ENCODE assay signal across 9 cellular contexts in the genomic region with DNA sequence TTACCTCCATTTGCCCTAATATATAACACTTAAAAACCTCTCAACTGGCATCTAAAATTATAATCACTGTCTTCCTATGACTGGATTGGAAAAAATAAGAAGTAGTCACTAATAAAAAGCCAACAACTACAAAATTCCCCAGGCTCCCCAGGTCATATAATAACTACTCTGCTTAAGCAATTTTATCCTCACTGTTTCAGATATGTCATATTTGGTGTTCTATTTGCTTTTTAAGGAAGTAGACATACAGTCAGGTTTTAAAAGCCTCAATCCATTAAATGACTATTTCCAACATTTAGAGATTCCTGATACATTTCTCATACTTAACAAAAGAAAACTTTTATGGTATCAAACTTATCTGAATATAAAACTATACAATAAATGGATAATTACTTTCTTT. TPM values are rescaled to one million over a fixed set of nuclear protein-coding genes. Genes with fewer than 3 reads are reported as not detected.
DNase-seq lines count a peak whose midpoint lies in the region; ATAC-seq, FAIRE-seq and TF ChIP-seq lines count a peak whose summit lies in the region.
"Had no signal": no experiment of that assay in that cellular context is flagged by ENCODE, and none has a peak within 500 bp of the region (broad histone marks: within the 10 kb centered on the region; RNA-seq: fewer than 3 reads in every experiment).

No MANE protein-coding gene starts in this region.

- no peak for TF ChIP-seq RAD21 in A549 (conservative IDR thresholded peaks at IDR 0.05 in 1 of 2, IDR thresholded peaks at IDR 0.05 in 1 of 2)

- ATAC-seq in A549 (no peak), DND-41 (ENCODE audit: insufficient read depth, low read depth) (no peak), HG03571 (IDR thresholded peaks at IDR 0.05; ENCODE audit: unreplicated experiment) (no peak)

- POLR2A ChIA-PET in A549 (lab: Yijun Ruan, JAX): no interaction called here

- peak overlapping the region; percentile 71 for H3K4me2 ChIP-seq in A549
- H3K4me2 ChIP-seq in DND-41 (ENCODE audit: insufficient read depth, low read length): peak overlapping the region; percentile 73

- peaks cover 38% of the 10 kb centered on the region for H3K36me3 ChIP-seq in DND-41 (ENCODE audit: insufficient read depth, low read length)

- DNase-seq in A549 (ENCODE audit: low read depth in 1 of 2, low spot score in 1 of 2): no peak
- no peak for DNase-seq in DND-41
- no peak for DNase-seq in RCC 7860 (ENCODE audit: low spot score)
- peak; percentile 23 for DNase-seq in fibroblast of peridontal ligament (ENCODE audit: extremely low read depth)
- DNase-seq in iPS-NIHi11 (ENCODE audit: low spot score): no peak
- DNase-seq in coronary artery (ENCODE audit: low spot score): no peak
- DNase-seq in D341Med (ENCODE audit: low spot score): no peak
- DNase-seq: RPMI8226 had no signal

- TF ChIP-seq POLR2A in A549 (IDR thresholded peaks at IDR 0.05; ENCODE audit: low read length): no peak

- H2AFZ ChIP-seq in DND-41 (ENCODE audit: low read depth, low read length): no peak overlapping the region

- peak overlapping the region; percentile 69 for H3K9ac ChIP-seq in DND-41 (ENCODE audit: low read depth, low read length)

- TF ChIP-seq CTCF in A549 (IDR thresholded peaks at IDR 0.05) (no peak), DND-41 (IDR thresholded peaks at IDR 0.05; ENCODE audit: borderline replicate concordance, extremely low read depth, low read length, poor library complexity, severe bottlenecking) (no peak), coronary artery (IDR thresholded peaks at IDR 0.05) (no peak)

- FAIRE-seq in A549 (lab: Jason Lieb, UNC) (no peak), RCC 7860 (lab: Jason Lieb, UNC) (peak; percentile 15)

- peaks cover 68% of the 10 kb centered on the region for H4K20me1 ChIP-seq in DND-41 (ENCODE audit: insufficient read depth, low read length)

- H3K9me3 ChIP-seq in A549: no peaks in the 10 kb centered on the region
- no peaks in the 10 kb centered on the region for H3K9me3 ChIP-seq in DND-41 (ENCODE audit: insufficient read depth, low read length, severe bottlenecking)

- CTCF ChIA-PET in A549 (lab: Yijun Ruan, JAX): interaction anchor here (0.9 to 5.3 kb wide), 5 partner anchors 22 to 258 kb away, joined by 3 to 29 read pairs (median 6); no protein-coding TSS in a partner anchor

- peaks cover 82% of the 10 kb centered on the region for H3K79me2 ChIP-seq in DND-41 (ENCODE audit: insufficient read depth, low read length)

- H3K4me1 ChIP-seq in A549: peaks cover 15% of the 10 kb centered on the region
- peaks cover 38% of the 10 kb centered on the region for H3K4me1 ChIP-seq in DND-41 (ENCODE audit: insufficient read depth, low read length)

- H3K4me3 ChIP-seq in A549 (no peak overlapping the region), DND-41 (ENCODE audit: low read depth in 1 of 2, low read length in 2 of 2) (peak overlapping the region; percentile 43 to 68; a peak in 3 of 4 replicates), coronary artery (no peak overlapping the region)

- no peaks in the 10 kb centered on the region for H3K27me3 ChIP-seq in DND-41 (ENCODE audit: insufficient read depth, low read length, poor library complexity)

- H3K27ac ChIP-seq in A549 (no peak overlapping the region), DND-41 (ENCODE audit: low read length) (peak overlapping the region; percentile 91; the same call in 1 of the 2 replicates), coronary artery (no peak overlapping the region)

- no peak for TF ChIP-seq EP300 in A549 (IDR thresholded peaks at IDR 0.05)

TF ChIP-seq in A549, 52 proteins besides CTCF, POLR2A, EP300 and RAD21:
- TF ChIP-seq HDAC2 (IDR thresholded peaks at IDR 0.05) (no peak), FOSB (CRISPR knock-in tag; IDR thresholded peaks at IDR 0.05) (no peak), MYC (IDR thresholded peaks at IDR 0.05; ENCODE audit: borderline replicate concordance, low read length) (no peak), RFX5 (IDR thresholded peaks at IDR 0.05) (no peak), KDM5A (IDR thresholded peaks at IDR 0.05) (no peak), CBX8 (IDR thresholded peaks at IDR 0.05) (no peak), KDM1A (IDR thresholded peaks at IDR 0.05; ENCODE audit: low read depth) (no peak), NR3C1 (IDR thresholded peaks at IDR 0.05) (no peak), EHF (CRISPR knock-in tag; IDR thresholded peaks at IDR 0.05) (no peak), TFCP2L1 (CRISPR knock-in tag; IDR thresholded peaks at IDR 0.05) (no peak), NFE2L2 (conservative IDR thresholded peaks at IDR 0.05; ENCODE audit: low read length) (no peak), ZSCAN20 (CRISPR knock-in tag; IDR thresholded peaks at IDR 0.05) (no peak), GATA3 (IDR thresholded peaks at IDR 0.05; ENCODE audit: borderline replicate concordance) (no peak), ZNF302 (CRISPR knock-in tag; IDR thresholded peaks at IDR 0.05) (no peak), JUN (IDR thresholded peaks at IDR 0.05) (no peak), SREBF2 (IDR thresholded peaks at IDR 0.05) (no peak)
- TF ChIP-seq, protein P1, sequence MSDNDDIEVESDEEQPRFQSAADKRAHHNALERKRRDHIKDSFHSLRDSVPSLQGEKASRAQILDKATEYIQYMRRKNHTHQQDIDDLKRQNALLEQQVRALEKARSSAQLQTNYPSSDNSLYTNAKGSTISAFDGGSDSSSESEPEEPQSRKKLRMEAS (IDR thresholded peaks at IDR 0.05): no peak
- TF ChIP-seq, protein P2, sequence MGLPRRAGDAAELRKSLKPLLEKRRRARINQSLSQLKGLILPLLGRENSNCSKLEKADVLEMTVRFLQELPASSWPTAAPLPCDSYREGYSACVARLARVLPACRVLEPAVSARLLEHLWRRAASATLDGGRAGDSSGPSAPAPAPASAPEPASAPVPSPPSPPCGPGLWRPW (IDR thresholded peaks at IDR 0.05): no peak
- TF ChIP-seq, protein P3, sequence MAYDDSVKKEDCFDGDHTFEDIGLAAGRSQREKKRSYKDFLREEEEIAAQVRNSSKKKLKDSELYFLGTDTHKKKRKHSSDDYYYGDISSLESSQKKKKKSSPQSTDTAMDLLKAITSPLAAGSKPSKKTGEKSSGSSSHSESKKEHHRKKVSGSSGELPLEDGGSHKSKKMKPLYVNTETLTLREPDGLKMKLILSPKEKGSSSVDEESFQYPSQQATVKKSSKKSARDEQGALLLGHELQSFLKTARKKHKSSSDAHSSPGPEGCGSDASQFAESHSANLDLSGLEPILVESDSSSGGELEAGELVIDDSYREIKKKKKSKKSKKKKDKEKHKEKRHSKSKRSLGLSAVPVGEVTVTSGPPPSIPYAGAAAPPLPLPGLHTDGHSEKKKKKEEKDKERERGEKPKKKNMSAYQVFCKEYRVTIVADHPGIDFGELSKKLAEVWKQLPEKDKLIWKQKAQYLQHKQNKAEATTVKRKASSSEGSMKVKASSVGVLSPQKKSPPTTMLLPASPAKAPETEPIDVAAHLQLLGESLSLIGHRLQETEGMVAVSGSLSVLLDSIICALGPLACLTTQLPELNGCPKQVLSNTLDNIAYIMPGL (CRISPR knock-in tag; IDR thresholded peaks at IDR 0.05; ENCODE audit: borderline replicate concordance): no peak

RNA-seq across cellular contexts. Expression of a gene that starts 2.4 kb away (rescaled TPM):
- polyA plus RNA-seq in A549 (2011; rRNA removed) (239 and 262 TPM in 2 replicates), A549 (2017; fragmentation: RNase III; extraction: RNeasy Plus Mini Kit Qiagen cat#74134 plus additional on column Dnase treatment) (236 to 244 TPM (median 241 TPM) in 3 replicates)
- polyA plus RNA-seq in A549 (2012; cell fraction: cytosol; rRNA removed): 402 and 450 TPM in 2 replicates
- polyA plus RNA-seq in A549 (2012; cell fraction: nucleus; rRNA removed): 123 and 134 TPM in 2 replicates
- polyA minus RNA-seq in A549 (2011; rRNA and poly(A)+ RNA removed): 117 and 130 TPM in 2 replicates

RNA-seq across cellular contexts. Expression of a gene that starts 39.9 kb away (rescaled TPM):
- 5.7 and 6.4 TPM in 2 replicates for polyA plus RNA-seq in A549 (2011; rRNA removed)
- polyA plus RNA-seq in A549 (2012; cell fraction: cytosol; rRNA removed): 2.2 and 2.9 TPM in 2 replicates
- polyA plus RNA-seq in A549 (2012; cell fraction: nucleus; rRNA removed): 1.3 and 1.7 TPM in 2 replicates
- 10.0 to 11.6 TPM (median 10.4 TPM) in 3 replicates for polyA plus RNA-seq in A549 (2017; fragmentation: RNase III; extraction: RNeasy Plus Mini Kit Qiagen cat#74134 plus additional on column Dnase treatment)
- 3.5 and 3.6 TPM in 2 replicates for polyA minus RNA-seq in A549 (2011; rRNA and poly(A)+ RNA removed)

RNA-seq across cellular contexts. Expression of a gene that starts 49.0 kb away (rescaled TPM):
- 5,366 and 6,016 TPM in 2 replicates for polyA plus RNA-seq in A549 (2011; rRNA removed)
- 6,087 and 6,712 TPM in 2 replicates for polyA plus RNA-seq in A549 (2012; cell fraction: cytosol; rRNA removed)
- polyA plus RNA-seq in A549 (2012; cell fraction: nucleus; rRNA removed): 2,383 and 3,176 TPM in 2 replicates
- polyA plus RNA-seq in A549 (2017; fragmentation: RNase III; extraction: RNeasy Plus Mini Kit Qiagen cat#74134 plus additional on column Dnase treatment): 6,452 to 7,028 TPM (median 6,488 TPM) in 3 replicates
- 753 and 870 TPM in 2 replicates for polyA minus RNA-seq in A549 (2011; rRNA and poly(A)+ RNA removed)

Comparison
In these comparisons a context has a peak if more than half of its experiments do, and no peak if none do; other contexts are left out.
1. H3K4me3 ChIP-seq: peak in DND-41 (2 of 2); none in A549 (single experiment) and coronary artery (single experiment).